ENCODE assay signal across 26 cellular contexts in genomic region chr3:107976204-107976775, GRCh38.
DNase-seq lines count a peak whose midpoint lies in the region; ATAC-seq and TF ChIP-seq lines count a peak whose summit lies in the region.
"Had no signal": no experiment of that assay in that cellular context is flagged by ENCODE, and none has a peak within 500 bp of the region (broad histone marks: within the 10 kb centered on the region; RNA-seq: fewer than 3 reads in every experiment).

No MANE protein-coding gene starts in this region.

- no peaks in the 10 kb centered on the region for H3K27me3 Mint-ChIP-seq in CD8-positive, alpha-beta memory T cell
- H3K27me3 Mint-ChIP-seq in activated CD8-positive, alpha-beta T cell treated with anti-CD3 and anti-CD28 coated beads for 36 hours, result no peaks in the 10 kb centered on the region
- no peaks in the 10 kb centered on the region for H3K27me3 Mint-ChIP-seq in natural killer cell (ENCODE audit: low read depth in 2 of 2)

- peak overlapping the region; percentile 30 to 97 (median 84) for H3K27ac Mint-ChIP-seq in CD8-positive, alpha-beta memory T cell
- peak overlapping the region; percentile 53 for H3K27ac Mint-ChIP-seq in activated CD8-positive, alpha-beta T cell treated with anti-CD3 and anti-CD28 coated beads for 36 hours
- peak overlapping the region; percentile 76 to 89 for H3K27ac Mint-ChIP-seq in natural killer cell

- H3K9me3 Mint-ChIP-seq in CD8-positive, alpha-beta memory T cell, result no peaks in the 10 kb centered on the region
- H3K9me3 Mint-ChIP-seq in activated CD8-positive, alpha-beta T cell treated with anti-CD3 and anti-CD28 coated beads for 36 hours, result no peaks in the 10 kb centered on the region
- no peaks in the 10 kb centered on the region for H3K9me3 Mint-ChIP-seq in natural killer cell

- no peaks in the 10 kb centered on the region for H3K27me3 ChIP-seq in CD8-positive, alpha-beta memory T cell (ENCODE audit: insufficient read depth, low read length, poor library complexity, severe bottlenecking)
- no peaks in the 10 kb centered on the region for H3K27me3 ChIP-seq in lower lobe of right lung (ENCODE audit: low read depth)
- H3K27me3 ChIP-seq: adrenal gland, gastroesophageal sphincter, spleen had no signal

- intact Hi-C loops in activated CD8-positive, alpha-beta T cell treated with anti-CD3 and anti-CD28 coated beads for 36 hours (cut with micrococcal nuclease), result no loop called here
- intact Hi-C loops in natural killer cell (cut with micrococcal nuclease) (no loop called here), lower lobe of right lung (cut with DNase I) (no loop called here)

- H3K27ac ChIP-seq in CD8-positive, alpha-beta memory T cell (ENCODE audit: low read depth, low read length), result no peak overlapping the region
- no peak overlapping the region for H3K27ac ChIP-seq in lower lobe of right lung
- H3K27ac ChIP-seq: adrenal gland, coronary artery, gastroesophageal sphincter, HL-60, thoracic aorta had no signal

- DNase-seq in NCI-H1417 (lab: John Stamatoyannopoulos, UW), result peak in 2 of 3 experiments; percentile 26 to 61
- DNase-seq in NCI-H1417 treated with DMSO at 0.1 percent for 48 hours (lab: John Stamatoyannopoulos, UW), result no peak
- DNase-seq in CD8-positive, alpha-beta memory T cell, result no peak
- DNase-seq in activated CD8-positive, alpha-beta T cell treated with anti-CD3 and anti-CD28 coated beads for 36 hours, result no peak
- DNase-seq in natural killer cell, result no peak
- DNase-seq in lower lobe of right lung, result no peak
- no peak for DNase-seq in kidney glomerular epithelial cell (lab: John Stamatoyannopoulos, UW)
- DNase-seq in ureter (ENCODE audit: low spot score), result no peak
- DNase-seq: activated CD4-positive, alpha-beta T cell treated with anti-CD3 and anti-CD28 coated beads for 1 hour; adrenal gland; EL; GOT3; kidney; NCI-H1436; NCI-H526 treated with DMSO at 0.1 percent for 48 hours; nucleus accumbens; spleen; stimulated activated CD4-positive, alpha-beta T cell treated with anti-CD3 and anti-CD28 coated beads, Interleukin-4, amount 100 ng/mL, for 1 hour; stimulated activated naive CD4-positive, alpha-beta T cell treated with Interleukin-2 at 50 U/mL for 16 hours had no signal

- peak overlapping the region in 6 of 7 donors; percentile 60 to 87 (median 70) for H3K4me3 Mint-ChIP-seq in CD8-positive, alpha-beta memory T cell
- no peak overlapping the region for H3K4me3 Mint-ChIP-seq in activated CD8-positive, alpha-beta T cell treated with anti-CD3 and anti-CD28 coated beads for 36 hours
- H3K4me3 Mint-ChIP-seq in natural killer cell, result peak overlapping the region; percentile 81

- POLR2A ChIA-PET in CD8-positive, alpha-beta memory T cell (lab: Charles Lee), result interaction anchor here (1.1 to 1.8 kb wide), 2 partner anchors 9 to 10 kb away, joined by 3 to 4 read pairs; no protein-coding TSS in a partner anchor
- POLR2A ChIA-PET in activated CD8-positive, alpha-beta T cell treated with anti-CD3 and anti-CD28 coated beads for 36 hours (lab: Charles Lee), result interaction anchor here (0.9 to 1.1 kb wide), 2 partner anchors 13 to 27 kb away, joined by 3 to 4 read pairs; no protein-coding TSS in a partner anchor

- H3K36me3 ChIP-seq in CD8-positive, alpha-beta memory T cell (ENCODE audit: insufficient read depth, low read length), result no peaks in the 10 kb centered on the region
- no peaks in the 10 kb centered on the region for H3K36me3 ChIP-seq in lower lobe of right lung
- H3K36me3 ChIP-seq: adrenal gland, gastroesophageal sphincter, spleen, thoracic aorta had no signal

- ATAC-seq in activated CD8-positive, alpha-beta T cell treated with anti-CD3 and anti-CD28 coated beads for 36 hours, result peak; percentile 27
- ATAC-seq in natural killer cell, result no peak
- no peak for ATAC-seq in lower lobe of right lung
- ATAC-seq: gastroesophageal sphincter, HepG2, Right ventricle myocardium inferior had no signal

- H3K36me3 Mint-ChIP-seq in CD8-positive, alpha-beta memory T cell, result peaks cover 0 to 6% (median 3%) of the 10 kb centered on the region in 3 donors
- H3K36me3 Mint-ChIP-seq in activated CD8-positive, alpha-beta T cell treated with anti-CD3 and anti-CD28 coated beads for 36 hours (ENCODE audit: low read depth), result no peaks in the 10 kb centered on the region
- no peaks in the 10 kb centered on the region for H3K36me3 Mint-ChIP-seq in natural killer cell

- H3K4me1 ChIP-seq in CD8-positive, alpha-beta memory T cell (ENCODE audit: insufficient read depth, low read length), result peaks cover 50% of the 10 kb centered on the region
- peaks cover under 1% of the 10 kb centered on the region for H3K4me1 ChIP-seq in lower lobe of right lung
- H3K4me1 ChIP-seq: adrenal gland had no signal

- no peaks in the 10 kb centered on the region for H3K9me3 ChIP-seq in CD8-positive, alpha-beta memory T cell (ENCODE audit: low read length)
- no peaks in the 10 kb centered on the region for H3K9me3 ChIP-seq in lower lobe of right lung
- H3K9me3 ChIP-seq: adrenal gland, gastroesophageal sphincter, spleen, thoracic aorta had no signal

- peak overlapping the region; percentile 19 for H3K4me3 ChIP-seq in CD8-positive, alpha-beta memory T cell (ENCODE audit: low read length)
- no peak overlapping the region for H3K4me3 ChIP-seq in lower lobe of right lung
- H3K4me3 ChIP-seq: adrenal gland, coronary artery, gastroesophageal sphincter, lung, spleen, thoracic aorta had no signal

- H3K4me1 Mint-ChIP-seq in CD8-positive, alpha-beta memory T cell, result peaks cover 55 to 65% (median 58%) of the 10 kb centered on the region in 3 donors
- H3K4me1 Mint-ChIP-seq in activated CD8-positive, alpha-beta T cell treated with anti-CD3 and anti-CD28 coated beads for 36 hours (ENCODE audit: low read depth), result peaks cover 52% of the 10 kb centered on the region
- H3K4me1 Mint-ChIP-seq in natural killer cell, result peaks cover 37 to 44% of the 10 kb centered on the region in 2 donors

- CTCF ChIA-PET in CD8-positive, alpha-beta memory T cell (lab: Charles Lee), result interaction anchor here (0.9 to 2.2 kb wide), 5 partner anchors 10 to 318 kb away, joined by 3 to 12 read pairs (median 9); no protein-coding TSS in a partner anchor
- CTCF ChIA-PET in activated CD8-positive, alpha-beta T cell treated with anti-CD3 and anti-CD28 coated beads for 36 hours (lab: Charles Lee), result interaction anchor here (1.0 to 1.3 kb wide), 3 partner anchors 10 to 29 kb away, joined by 3 to 4 read pairs (median 3); no protein-coding TSS in a partner anchor

- TF ChIP-seq CTCF in activated CD8-positive, alpha-beta T cell treated with anti-CD3 and anti-CD28 coated beads for 36 hours (IDR thresholded peaks at IDR 0.05), result no peak
- TF ChIP-seq CTCF in natural killer cell (IDR thresholded peaks at IDR 0.05), result no peak
- no peak for TF ChIP-seq CTCF in lower lobe of right lung (IDR thresholded peaks at IDR 0.05)

Comparison
In these comparisons a context has a peak if more than half of its experiments do, and no peak if none do; other contexts are left out.
1. DNase-seq: peak in NCI-H1417 (2 of 3); none in NCI-H1417 treated with DMSO at 0.1 percent for 48 hours (single experiment), CD8-positive, alpha-beta memory T cell (0 of 5), activated CD8-positive, alpha-beta T cell treated with anti-CD3 and anti-CD28 coated beads for 36 hours (single experiment), natural killer cell (single experiment), lower lobe of right lung (single experiment), kidney glomerular epithelial cell (single experiment) and ureter (single experiment).
2. Peak in every context shown above with its lines, with median percentiles within 50 percentile points of each other: H3K27ac Mint-ChIP-seq.